8 cellular contexts compared by ENCODE assay signal in genomic region chr7:73827568-73828106, GRCh38. TPM values are rescaled to one million over a fixed set of nuclear protein-coding genes. Genes with fewer than 3 reads are reported as not detected.
DNase-seq lines count a peak whose midpoint lies in the region; ATAC-seq and TF ChIP-seq lines count a peak whose summit lies in the region.

No MANE protein-coding gene starts in this region.

- no TSS peak for BruUV-seq in Calu3 (replicated peaks; lab: Mats Ljungman, UMichigan)

- intact Hi-C loops in Calu3 (cut with micrococcal nuclease; ENCODE audit: unreplicated experiment): no loop called here

- CTCF ChIA-PET in Calu3 (lab: Charles Lee): interaction anchor here (0.6 to 1.5 kb wide), 4 partner anchors 58 to 85 kb away, joined by 3 to 4 read pairs (median 4); partner anchors contain the start of gene CLDN3
- CTCF ChIA-PET in WTC11 (lab: Charles Lee): interaction anchor here (0.5 to 7.9 kb wide), 12 partner anchors 9 to 221 kb away, joined by 3 to 68 read pairs (median 4); partner anchors contain the start of genes CLDN3 and METTL27

- H3K4me1 Mint-ChIP-seq in Calu3 (ENCODE audit: low read depth, unreplicated experiment) (peaks cover 58% of the 10 kb centered on the region), WTC11 (peaks cover 68% of the 10 kb centered on the region), immature natural killer cell (peaks cover 7 to 25% of the 10 kb centered on the region in 2 donors)

- H3K27me3 Mint-ChIP-seq in Calu3 (ENCODE audit: unreplicated experiment) (no peaks in the 10 kb centered on the region), WTC11 (ENCODE audit: low read depth) (peaks cover 8% of the 10 kb centered on the region), immature natural killer cell (ENCODE audit: low read depth in 3 of 3) (peaks cover 6 to 21% (median 13%) of the 10 kb centered on the region in 3 donors)

- TF ChIP-seq CTCF in Calu3 (IDR thresholded peaks at IDR 0.05; ENCODE audit: unreplicated experiment): no peak
- TF ChIP-seq CTCF in WTC11 (IDR thresholded peaks at IDR 0.05): no peak
- TF ChIP-seq CTCF in GM13977 (IDR thresholded peaks at IDR 0.05; ENCODE audit: extremely low read depth, insufficient read depth, missing control alignments): no peak

- H3K4me3 Mint-ChIP-seq in Calu3 (ENCODE audit: low read depth, unreplicated experiment): peak overlapping the region; percentile 45
- H3K4me3 Mint-ChIP-seq in WTC11: 0 out of 2 replicates have a peak overlapping the region, but pooled peaks have one; percentile 13
- H3K4me3 Mint-ChIP-seq in immature natural killer cell: peak overlapping the region in 2 of 5 donors; percentile 47 to 49

- peak; percentile 91 for DNase-seq in Calu3
- peak; percentile 78 for DNase-seq in NCI-H1694 (lab: John Stamatoyannopoulos, UW)
- DNase-seq in WTC11 (ENCODE audit: low spot score): peak; percentile 63
- DNase-seq in mucosa of gallbladder (ENCODE audit: low spot score): peak; percentile 84
- no peak for DNase-seq in immature natural killer cell
- no peak for DNase-seq in retina
- DNase-seq in AG08396 (ENCODE audit: low spot score): no peak
- DNase-seq in GM13977 (ENCODE audit: low spot score): no peak

- H3K9me3 Mint-ChIP-seq in Calu3 (ENCODE audit: low read depth, unreplicated experiment): no peaks in the 10 kb centered on the region
- H3K9me3 Mint-ChIP-seq in WTC11: no peaks in the 10 kb centered on the region
- no peaks in the 10 kb centered on the region for H3K9me3 Mint-ChIP-seq in immature natural killer cell

- in situ Hi-C loops in GM13977 (cut with MboI; ENCODE audit: low pct_unique_long_range_greater_than_20kb, low sequenced_read_pairs, unreplicated experiment): no loop called here

- POLR2A ChIA-PET in WTC11 (lab: Charles Lee): interaction anchor here (0.6 to 3.4 kb wide), 7 partner anchors 12 to 187 kb away, joined by 3 to 11 read pairs (median 7); partner anchors contain the start of genes ABHD11, CLDN3 and METTL27

- H3K36me3 Mint-ChIP-seq in Calu3 (ENCODE audit: insufficient read depth, unreplicated experiment): peaks cover 47% of the 10 kb centered on the region
- no peaks in the 10 kb centered on the region for H3K36me3 Mint-ChIP-seq in WTC11
- H3K36me3 Mint-ChIP-seq in immature natural killer cell: no peaks in the 10 kb centered on the region

- peak; percentile 16 for ATAC-seq in WTC11

- H3K27ac Mint-ChIP-seq in Calu3 (ENCODE audit: unreplicated experiment): peak overlapping the region; percentile 92
- H3K27ac Mint-ChIP-seq in WTC11: peak overlapping the region; percentile 97
- H3K27ac Mint-ChIP-seq in immature natural killer cell: no peak overlapping the region

TF ChIP-seq in WTC11, 78 proteins besides CTCF, POLR2A, EP300 and RAD21:
- no peak for TF ChIP-seq SMAD4 (CRISPR knock-in tag; IDR thresholded peaks at IDR 0.05)
- TF ChIP-seq TCF7 (CRISPR knock-in tag; IDR thresholded peaks at IDR 0.05; ENCODE audit: low read depth): no peak
- TF ChIP-seq, protein P1, sequence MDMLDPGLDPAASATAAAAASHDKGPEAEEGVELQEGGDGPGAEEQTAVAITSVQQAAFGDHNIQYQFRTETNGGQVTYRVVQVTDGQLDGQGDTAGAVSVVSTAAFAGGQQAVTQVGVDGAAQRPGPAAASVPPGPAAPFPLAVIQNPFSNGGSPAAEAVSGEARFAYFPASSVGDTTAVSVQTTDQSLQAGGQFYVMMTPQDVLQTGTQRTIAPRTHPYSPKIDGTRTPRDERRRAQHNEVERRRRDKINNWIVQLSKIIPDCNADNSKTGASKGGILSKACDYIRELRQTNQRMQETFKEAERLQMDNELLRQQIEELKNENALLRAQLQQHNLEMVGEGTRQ (CRISPR knock-in tag; IDR thresholded peaks at IDR 0.05): no peak
- TF ChIP-seq, protein P2, sequence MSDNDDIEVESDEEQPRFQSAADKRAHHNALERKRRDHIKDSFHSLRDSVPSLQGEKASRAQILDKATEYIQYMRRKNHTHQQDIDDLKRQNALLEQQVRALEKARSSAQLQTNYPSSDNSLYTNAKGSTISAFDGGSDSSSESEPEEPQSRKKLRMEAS (CRISPR knock-in tag; IDR thresholded peaks at IDR 0.05): no peak
- TF ChIP-seq ZNF416 (CRISPR knock-in tag; IDR thresholded peaks at IDR 0.05): no peak
- TF ChIP-seq ZNF263 (CRISPR knock-in tag; IDR thresholded peaks at IDR 0.05; ENCODE audit: low read depth): no peak
- no peak for TF ChIP-seq CDX4 (CRISPR knock-in tag; IDR thresholded peaks at IDR 0.05; ENCODE audit: borderline replicate concordance)
- TF ChIP-seq, protein P3, sequence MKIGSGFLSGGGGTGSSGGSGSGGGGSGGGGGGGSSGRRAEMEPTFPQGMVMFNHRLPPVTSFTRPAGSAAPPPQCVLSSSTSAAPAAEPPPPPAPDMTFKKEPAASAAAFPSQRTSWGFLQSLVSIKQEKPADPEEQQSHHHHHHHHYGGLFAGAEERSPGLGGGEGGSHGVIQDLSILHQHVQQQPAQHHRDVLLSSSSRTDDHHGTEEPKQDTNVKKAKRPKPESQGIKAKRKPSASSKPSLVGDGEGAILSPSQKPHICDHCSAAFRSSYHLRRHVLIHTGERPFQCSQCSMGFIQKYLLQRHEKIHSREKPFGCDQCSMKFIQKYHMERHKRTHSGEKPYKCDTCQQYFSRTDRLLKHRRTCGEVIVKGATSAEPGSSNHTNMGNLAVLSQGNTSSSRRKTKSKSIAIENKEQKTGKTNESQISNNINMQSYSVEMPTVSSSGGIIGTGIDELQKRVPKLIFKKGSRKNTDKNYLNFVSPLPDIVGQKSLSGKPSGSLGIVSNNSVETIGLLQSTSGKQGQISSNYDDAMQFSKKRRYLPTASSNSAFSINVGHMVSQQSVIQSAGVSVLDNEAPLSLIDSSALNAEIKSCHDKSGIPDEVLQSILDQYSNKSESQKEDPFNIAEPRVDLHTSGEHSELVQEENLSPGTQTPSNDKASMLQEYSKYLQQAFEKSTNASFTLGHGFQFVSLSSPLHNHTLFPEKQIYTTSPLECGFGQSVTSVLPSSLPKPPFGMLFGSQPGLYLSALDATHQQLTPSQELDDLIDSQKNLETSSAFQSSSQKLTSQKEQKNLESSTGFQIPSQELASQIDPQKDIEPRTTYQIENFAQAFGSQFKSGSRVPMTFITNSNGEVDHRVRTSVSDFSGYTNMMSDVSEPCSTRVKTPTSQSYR (CRISPR knock-in tag; IDR thresholded peaks at IDR 0.05): no peak
- TF ChIP-seq SP1 (CRISPR knock-in tag; conservative IDR thresholded peaks at IDR 0.05): no peak
- no peak for TF ChIP-seq NFE2L1 (CRISPR knock-in tag; IDR thresholded peaks at IDR 0.05)
- TF ChIP-seq FOXK1 (CRISPR knock-in tag; IDR thresholded peaks at IDR 0.05): no peak

RNA-seq across cellular contexts. Expression of gene CLDN4, which starts 3.2 kb away (rescaled TPM):
- total RNA-seq in Calu3 (2022) (283 and 325 TPM in 2 replicates), WTC11 (2021) (32.0 to 54.3 TPM (median 52.5 TPM) in 3 replicates), mucosa of gallbladder (201 TPM)
- polyA plus RNA-seq in immature natural killer cell: not detected

RNA-seq across cellular contexts. Expression of gene METTL27, which starts 14.7 kb away (rescaled TPM):
- total RNA-seq in Calu3 (2022) (14.3 TPM in 2 replicates), WTC11 (2021) (4.3 to 7.7 TPM (median 6.6 TPM) in 3 replicates), mucosa of gallbladder (3.1 TPM)
- polyA plus RNA-seq in immature natural killer cell: under 1 TPM in 1 of 3 donors, not detected in 2; 0.46 TPM

RNA-seq across cellular contexts. Expression of gene TMEM270, which starts 33.3 kb away (rescaled TPM):
- total RNA-seq in Calu3 (2022) (0.59 and 1.2 TPM in 2 replicates), WTC11 (2021) (0.28 TPM in 1 of 3 replicates, not detected in the others), mucosa of gallbladder (not detected)
- polyA plus RNA-seq in immature natural killer cell: not detected

RNA-seq across cellular contexts. Expression of gene CLDN3, which starts 57.6 kb away (rescaled TPM):
- total RNA-seq in Calu3 (2022): 122 and 135 TPM in 2 replicates
- total RNA-seq in WTC11 (2021): 20.7 to 35.1 TPM (median 34.8 TPM) in 3 replicates
- total RNA-seq in mucosa of gallbladder: 129 TPM
- not detected for polyA plus RNA-seq in immature natural killer cell

Comparison
In these comparisons a context has a peak if more than half of its experiments do, and no peak if none do; other contexts are left out.
1. DNase-seq: peak in Calu3 (single experiment), NCI-H1694 (single experiment), WTC11 (single experiment) and mucosa of gallbladder (single experiment); none in immature natural killer cell (0 of 3), retina (single experiment), AG08396 (single experiment) and GM13977 (single experiment).
2. H3K27ac Mint-ChIP-seq: peak in Calu3 (single experiment) and WTC11 (single experiment); none in immature natural killer cell (0 of 6).